ENCODE assay signal across 9 cellular contexts in genomic region chr7:158588085-158588877, GRCh38. TPM values are rescaled to one million over a fixed set of nuclear protein-coding genes. Genes with fewer than 3 reads are reported as not detected.
DNase-seq lines count a peak whose midpoint lies in the region; ATAC-seq and TF ChIP-seq lines count a peak whose summit lies in the region.
"Had no signal": no experiment of that assay in that cellular context is flagged by ENCODE, and none has a peak within 500 bp of the region (broad histone marks: within the 10 kb centered on the region; RNA-seq: fewer than 3 reads in every experiment).

No MANE protein-coding gene starts in this region.

- no peak overlapping the region for H3K27ac ChIP-seq in H9 (ENCODE audit: insufficient read length, low read depth, low read length)
- H3K27ac ChIP-seq in neural progenitor cell, result no peak overlapping the region

- H3K27me3 Mint-ChIP-seq in H9 (ENCODE audit: low read depth) (peaks cover 34% of the 10 kb centered on the region), neural progenitor cell (ENCODE audit: insufficient read depth, low read depth) (peaks cover 40% of the 10 kb centered on the region)
- peaks cover 29% of the 10 kb centered on the region for H3K27me3 Mint-ChIP-seq in activated CD4-positive, alpha-beta memory T cell treated with anti-CD3 and anti-CD28 coated beads, Interleukin-2, amount 10 ng/mL, durations not matched to agents 7 days and 5 days

- DNase-seq in AG10803 (ENCODE audit: low read depth) (no peak), H9 (no peak), ecto neural progenitor cell (ENCODE audit: low spot score) (peak; percentile 55), neural progenitor cell (ENCODE audit: low spot score) (peak; percentile 65), HUDEP-2 (lab: John Stamatoyannopoulos, UW; ENCODE audit: unreplicated experiment in 76 of 76) (no peak), SHP77 (lab: John Stamatoyannopoulos, UW) (no peak)
- no peak for DNase-seq in activated CD4-positive, alpha-beta memory T cell treated with anti-CD3 and anti-CD28 coated beads, Interleukin-2, amount 10 ng/mL, durations not matched to agents 7 days and 5 days
- DNase-seq: SIG-M5 had no signal

- H4K20me1 ChIP-seq in H9 (ENCODE audit: control insufficient read depth, insufficient read depth, insufficient read length), result no peaks in the 10 kb centered on the region
- H4K20me1 ChIP-seq in neural progenitor cell (ENCODE audit: low read depth), result peaks cover 19% of the 10 kb centered on the region

- no peak overlapping the region for H2BK12ac ChIP-seq in H9 (ENCODE audit: insufficient read length, low read depth, low read length)

- H3K23ac ChIP-seq in H9 (ENCODE audit: insufficient read length, low read depth, low read length), result no peak overlapping the region

- H2AK5ac ChIP-seq in H9 (ENCODE audit: insufficient read length, low read length), result no peak overlapping the region

- H2BK120ac ChIP-seq in H9 (ENCODE audit: low read depth, low read length, poor library complexity, severe bottlenecking), result no peak overlapping the region

- H3K4me1 Mint-ChIP-seq in H9, result peaks cover 16 to 34% of the 10 kb centered on the region in 2 experiments
- H3K4me1 Mint-ChIP-seq in neural progenitor cell, result peaks cover 3% of the 10 kb centered on the region
- H3K4me1 Mint-ChIP-seq in activated CD4-positive, alpha-beta memory T cell treated with anti-CD3 and anti-CD28 coated beads, Interleukin-2, amount 10 ng/mL, durations not matched to agents 7 days and 5 days, result peaks cover 3% of the 10 kb centered on the region

- TF ChIP-seq CTCF in AG10803 (conservative IDR thresholded peaks at IDR 0.05; ENCODE audit: low read length), result no peak
- TF ChIP-seq CTCF in H9 (conservative IDR thresholded peaks at IDR 0.05), result no peak
- TF ChIP-seq CTCF in neural progenitor cell (IDR thresholded peaks at IDR 0.05), result no peak

- no peak overlapping the region for H3K27ac Mint-ChIP-seq in H9
- H3K27ac Mint-ChIP-seq in neural progenitor cell, result no peak overlapping the region
- no peak overlapping the region for H3K27ac Mint-ChIP-seq in activated CD4-positive, alpha-beta memory T cell treated with anti-CD3 and anti-CD28 coated beads, Interleukin-2, amount 10 ng/mL, durations not matched to agents 7 days and 5 days

- H2BK15ac ChIP-seq in H9 (ENCODE audit: low read depth, low read length), result no peak overlapping the region

- H3K18ac ChIP-seq in H9 (ENCODE audit: insufficient read length, low read depth, low read length), result no peak overlapping the region

- peaks cover 6% of the 10 kb centered on the region for H3F3A ChIP-seq in neural progenitor cell (ENCODE audit: low read depth)

- no peak overlapping the region for H4K8ac ChIP-seq in H9 (replicated peaks; ENCODE audit: insufficient read length, low read depth, low read length)

- H3K79me2 ChIP-seq in H9 (ENCODE audit: insufficient read depth, low read length) (no peaks in the 10 kb centered on the region), neural progenitor cell (ENCODE audit: low read depth) (no peaks in the 10 kb centered on the region)

- peak overlapping the region; percentile 49 to 75 for H3K4me3 Mint-ChIP-seq in H9
- H3K4me3 Mint-ChIP-seq in neural progenitor cell, result peak overlapping the region; percentile 83
- H3K4me3 Mint-ChIP-seq in activated CD4-positive, alpha-beta memory T cell treated with anti-CD3 and anti-CD28 coated beads, Interleukin-2, amount 10 ng/mL, durations not matched to agents 7 days and 5 days, result no peak overlapping the region

- H3K4me2 ChIP-seq in H9 (ENCODE audit: insufficient read depth, insufficient read length, low read length), result peak overlapping the region; percentile 19
- peak overlapping the region; percentile 90 for H3K4me2 ChIP-seq in neural progenitor cell

- no peak overlapping the region for H3K56ac ChIP-seq in H9 (ENCODE audit: insufficient read length, low read depth, low read length)

- no peaks in the 10 kb centered on the region for H3K79me1 ChIP-seq in H9 (ENCODE audit: insufficient read depth, low read depth, low read length, poor library complexity, severe bottlenecking)

- no peak overlapping the region for H4K5ac ChIP-seq in H9 (ENCODE audit: insufficient read length, low read depth, low read length)

- no peak overlapping the region for H2AFZ ChIP-seq in H9 (ENCODE audit: low read length)
- H2AFZ ChIP-seq in neural progenitor cell (replicated peaks), result peak overlapping the region; percentile 97

- H3K27me3 ChIP-seq in H9 (ENCODE audit: insufficient read depth, low read length), result peaks cover 50% of the 10 kb centered on the region; the same call in 1 of the 2 replicates
- peaks cover 92% of the 10 kb centered on the region for H3K27me3 ChIP-seq in neural progenitor cell

- POLR2A ChIA-PET in activated CD4-positive, alpha-beta memory T cell treated with anti-CD3 and anti-CD28 coated beads, Interleukin-2, amount 10 ng/mL, durations not matched to agents 7 days and 5 days (lab: Charles Lee), result no interaction called here

- H2BK20ac ChIP-seq in H9 (ENCODE audit: low read depth, low read length, poor library complexity, severe bottlenecking), result no peak overlapping the region

- peak overlapping the region; percentile 16; the same call in 1 of the 2 replicates for H3K4me3 ChIP-seq in AG10803 (ENCODE audit: low read length)
- peak overlapping the region; percentile 53 for H3K4me3 ChIP-seq in neural progenitor cell

- no peak overlapping the region for H3K4ac ChIP-seq in H9 (ENCODE audit: low read depth, low read length)

- no CpG with 5 or more reads among the region's 63 CpGs for WGBS in H9 (ENCODE audit: extremely low coverage, insufficient read length, low lambda C conversion rate)

- H3K36me3 Mint-ChIP-seq in H9 (ENCODE audit: insufficient read depth in 1 of 3, low read depth in 3 of 3) (no peaks in the 10 kb centered on the region; a peak in 1 of 7 replicates), neural progenitor cell (no peaks in the 10 kb centered on the region)
- H3K36me3 Mint-ChIP-seq in activated CD4-positive, alpha-beta memory T cell treated with anti-CD3 and anti-CD28 coated beads, Interleukin-2, amount 10 ng/mL, durations not matched to agents 7 days and 5 days (ENCODE audit: low read depth), result peaks cover 5% of the 10 kb centered on the region

- H3K9me3 ChIP-seq in H9 (ENCODE audit: control insufficient read depth, low read depth, low read length), result no peaks in the 10 kb centered on the region
- H3K9me3 ChIP-seq in neural progenitor cell (ENCODE audit: low read depth), result no peaks in the 10 kb centered on the region

- no peak overlapping the region; the same call in 1 of the 2 replicates for H3K14ac ChIP-seq in H9 (ENCODE audit: insufficient read depth, low read length)

- H4K91ac ChIP-seq in H9 (ENCODE audit: insufficient read length, low read depth, low read length), result no peak overlapping the region

- H3K4me1 ChIP-seq in H9 (ENCODE audit: insufficient read depth, low read length), result no peaks in the 10 kb centered on the region
- H3K4me1 ChIP-seq in neural progenitor cell, result peaks cover 11% of the 10 kb centered on the region

- CTCF ChIA-PET in activated CD4-positive, alpha-beta memory T cell treated with anti-CD3 and anti-CD28 coated beads, Interleukin-2, amount 10 ng/mL, durations not matched to agents 7 days and 5 days (lab: Charles Lee), result no interaction called here

- H2BK5ac ChIP-seq in H9 (ENCODE audit: insufficient read length, low read length), result no peak overlapping the region

- ATAC-seq in HG03571 (IDR thresholded peaks at IDR 0.05; ENCODE audit: unreplicated experiment), result no peak

- H3K9ac ChIP-seq in H9 (ENCODE audit: extremely low read depth, insufficient read length, low read length) (no peak overlapping the region), neural progenitor cell (no peak overlapping the region)

- no peak overlapping the region for H3T11ph ChIP-seq in H9 (ENCODE audit: low read length)

- H3K23me2 ChIP-seq in H9 (ENCODE audit: insufficient read length, low read depth, low read length, poor library complexity, severe bottlenecking), result peaks cover 3% of the 10 kb centered on the region

- H3K36me3 ChIP-seq in neural progenitor cell, result no peaks in the 10 kb centered on the region

- peaks cover 0 to 3% of the 10 kb centered on the region in 2 experiments; a peak in 3 of 5 replicates for H3K9me3 Mint-ChIP-seq in H9
- H3K9me3 Mint-ChIP-seq in neural progenitor cell, result no peaks in the 10 kb centered on the region
- peaks cover 5% of the 10 kb centered on the region for H3K9me3 Mint-ChIP-seq in activated CD4-positive, alpha-beta memory T cell treated with anti-CD3 and anti-CD28 coated beads, Interleukin-2, amount 10 ng/mL, durations not matched to agents 7 days and 5 days

RNA-seq across cellular contexts. Expression of gene PTPRN2, which starts 0.7 kb away (rescaled TPM):
- 5.2 and 5.7 TPM in 2 replicates for total RNA-seq in H9 (2021)
- total RNA-seq in neural progenitor cell (ENCODE audit: low replicate concordance), result 3.0 and 4.9 TPM in 2 replicates
- total RNA-seq in activated CD4-positive, alpha-beta memory T cell treated with anti-CD3 and anti-CD28 coated beads, Interleukin-2, amount 10 ng/mL, durations not matched to agents 7 days and 5 days, result 1 to 10 TPM; 4.7 to 4.8 TPM

Comparison
In these comparisons a context has a peak if more than half of its experiments do, and no peak if none do; other contexts are left out.
1. DNase-seq: peak in ecto neural progenitor cell (single experiment) and neural progenitor cell (single experiment); none in AG10803 (single experiment), H9 (single experiment), HUDEP-2 (0 of 76), activated CD4-positive, alpha-beta memory T cell treated with anti-CD3 and anti-CD28 coated beads, Interleukin-2, amount 10 ng/mL, durations not matched to agents 7 days and 5 days (single experiment) and SHP77 (0 of 2).